17 cellular contexts compared by ENCODE assay signal in genomic region chr2:237979331-237979730, GRCh38. TPM values are rescaled to one million over a fixed set of nuclear protein-coding genes. Genes with fewer than 3 reads are reported as not detected.
DNase-seq lines count a peak whose midpoint lies in the region; ATAC-seq and TF ChIP-seq lines count a peak whose summit lies in the region.
"Had no signal": no experiment of that assay in that cellular context is flagged by ENCODE, and none has a peak within 500 bp of the region (broad histone marks: within the 10 kb centered on the region; RNA-seq: fewer than 3 reads in every experiment).

No MANE protein-coding gene starts in this region.

- H3K9me3 Mint-ChIP-seq in activated CD4-positive, alpha-beta T cell treated with anti-CD3 and anti-CD28 coated beads, Interleukin-2, amount 10 ng/mL, durations not matched to agents 7 days and 5 days = no peaks in the 10 kb centered on the region
- H3K9me3 Mint-ChIP-seq in effector memory CD8-positive, alpha-beta T cell = no peaks in the 10 kb centered on the region
- H3K9me3 Mint-ChIP-seq: CD4-positive, alpha-beta T cell had no signal

- H3K27ac ChIP-seq in PC-9 = peak overlapping the region; percentile 59; the same call in 1 of the 2 replicates
- H3K27ac ChIP-seq: A549, adrenal gland, SK-N-MC had no signal

- H3F3A ChIP-seq in PC-9 (ENCODE audit: insufficient read depth, low read depth) = peaks cover 34% of the 10 kb centered on the region

- intact Hi-C loops in PC-9 (cut with micrococcal nuclease; ENCODE audit: unreplicated experiment) (no loop called here), sciatic nerve (cut with DNase I) (no loop called here)

- ATAC-seq in effector memory CD8-positive, alpha-beta T cell (replicated peaks) = no peak
- ATAC-seq in sciatic nerve = peak; percentile 15

- H3K27me3 ChIP-seq in PC-9 (ENCODE audit: insufficient read depth, low read depth) = no peaks in the 10 kb centered on the region
- H3K27me3 ChIP-seq: adrenal gland had no signal

- CTCF ChIA-PET in activated CD4-positive, alpha-beta T cell treated with anti-CD3 and anti-CD28 coated beads, Interleukin-2, amount 10 ng/mL, durations not matched to agents 7 days and 5 days (lab: Charles Lee) = interaction anchor here (1.1 to 3.8 kb wide), 3 partner anchors 9 to 20 kb away, joined by 3 to 23 read pairs (median 4); no protein-coding TSS in a partner anchor
- CTCF ChIA-PET in PC-9 (lab: Charles Lee) = interaction anchor here (0.7 kb wide), 1 partner anchor 258 kb away, joined by 4 read pairs; no protein-coding TSS in a partner anchor

- BruUV-seq in PC-9 (replicated peaks; lab: Mats Ljungman, UMichigan) = no TSS peak

- H3K4me3 ChIP-seq in PC-9 = no peak overlapping the region
- H3K4me3 ChIP-seq: A549, adrenal gland, SK-N-MC, smooth muscle cell had no signal

- DNase-seq in activated CD4-positive, alpha-beta T cell treated with anti-CD3 and anti-CD28 coated beads, Interleukin-2, amount 10 ng/mL, durations not matched to agents 7 days and 5 days = no peak
- no peak for DNase-seq in activated CD4-positive, alpha-beta T cell treated with anti-CD3 and anti-CD28 coated beads for 48 hours
- peak in 1 of 2 experiments; percentile 34 for DNase-seq in PC-9
- no peak for DNase-seq in effector memory CD8-positive, alpha-beta T cell
- no peak for DNase-seq in sciatic nerve (ENCODE audit: low spot score)
- no peak for DNase-seq in dedifferentiated amniotic fluid mesenchymal stem cell (ENCODE audit: extremely low spot score)
- DNase-seq in stimulated activated naive CD4-positive, alpha-beta T cell (lab: John Stamatoyannopoulos, UW) = no peak
- no peak for DNase-seq in NCI-H2107 treated with DMSO at 0.1 percent for 48 hours (lab: John Stamatoyannopoulos, UW; ENCODE audit: unreplicated experiment)
- DNase-seq: CD4-positive, alpha-beta T cell; central memory CD4-positive, alpha-beta T cell; DND-41; MV-4-11; NCI-H2081 treated with DMSO at 0.1 percent for 48 hours had no signal

- H3K4me2 ChIP-seq in PC-9 = peak overlapping the region; percentile 67
- H3K4me2 ChIP-seq: A549, smooth muscle cell had no signal

- H3K9me2 ChIP-seq in PC-9 (ENCODE audit: insufficient read depth) = no peaks in the 10 kb centered on the region

- no peak overlapping the region for H2AFZ ChIP-seq in PC-9

- no peak for TF ChIP-seq CTCF in PC-9 (conservative IDR thresholded peaks at IDR 0.05)

- no peaks in the 10 kb centered on the region for H3K27me3 Mint-ChIP-seq in activated CD4-positive, alpha-beta T cell treated with anti-CD3 and anti-CD28 coated beads, Interleukin-2, amount 10 ng/mL, durations not matched to agents 7 days and 5 days
- H3K27me3 Mint-ChIP-seq in effector memory CD8-positive, alpha-beta T cell = no peaks in the 10 kb centered on the region
- H3K27me3 Mint-ChIP-seq: CD4-positive, alpha-beta T cell had no signal

- H3K79me2 ChIP-seq in PC-9 (ENCODE audit: low read depth) = peaks cover 72% of the 10 kb centered on the region

- peaks cover 52% of the 10 kb centered on the region for H3K4me1 ChIP-seq in PC-9 (replicated peaks; ENCODE audit: insufficient read depth)
- H3K4me1 ChIP-seq: A549 had no signal

- H3K36me3 ChIP-seq in PC-9 (ENCODE audit: low read depth) = peaks cover 3% of the 10 kb centered on the region

- H3K9me3 ChIP-seq in PC-9 (ENCODE audit: insufficient read depth, low read depth) = no peaks in the 10 kb centered on the region
- H3K9me3 ChIP-seq: A549, adrenal gland had no signal

- no peak overlapping the region for H3K4me3 Mint-ChIP-seq in activated CD4-positive, alpha-beta T cell treated with anti-CD3 and anti-CD28 coated beads, Interleukin-2, amount 10 ng/mL, durations not matched to agents 7 days and 5 days
- H3K4me3 Mint-ChIP-seq in effector memory CD8-positive, alpha-beta T cell = peak overlapping the region in 1 of 2 donors; percentile 33
- H3K4me3 Mint-ChIP-seq: CD4-positive, alpha-beta T cell had no signal

- H3K36me3 Mint-ChIP-seq in activated CD4-positive, alpha-beta T cell treated with anti-CD3 and anti-CD28 coated beads, Interleukin-2, amount 10 ng/mL, durations not matched to agents 7 days and 5 days (ENCODE audit: low read depth) = peaks cover 38% of the 10 kb centered on the region
- H3K36me3 Mint-ChIP-seq in effector memory CD8-positive, alpha-beta T cell (ENCODE audit: insufficient read depth) = peaks cover 24% of the 10 kb centered on the region

- peaks cover 64% of the 10 kb centered on the region for H3K4me1 Mint-ChIP-seq in activated CD4-positive, alpha-beta T cell treated with anti-CD3 and anti-CD28 coated beads, Interleukin-2, amount 10 ng/mL, durations not matched to agents 7 days and 5 days
- peaks cover 47 to 54% of the 10 kb centered on the region in 2 donors for H3K4me1 Mint-ChIP-seq in effector memory CD8-positive, alpha-beta T cell (ENCODE audit: low read depth in 2 of 2)

- H4K20me1 ChIP-seq in PC-9 (ENCODE audit: insufficient read depth) = peaks cover 50% of the 10 kb centered on the region

- peak overlapping the region; percentile 73 for H3K27ac Mint-ChIP-seq in activated CD4-positive, alpha-beta T cell treated with anti-CD3 and anti-CD28 coated beads, Interleukin-2, amount 10 ng/mL, durations not matched to agents 7 days and 5 days
- H3K27ac Mint-ChIP-seq in effector memory CD8-positive, alpha-beta T cell = peak overlapping the region; percentile 90 to 94

- POLR2A ChIA-PET in activated CD4-positive, alpha-beta T cell treated with anti-CD3 and anti-CD28 coated beads, Interleukin-2, amount 10 ng/mL, durations not matched to agents 7 days and 5 days (lab: Charles Lee) = no interaction called here
- POLR2A ChIA-PET in PC-9 (lab: Charles Lee; ENCODE audit: unreplicated experiment) = no interaction called here

RNA-seq across cellular contexts. Expression of gene UBE2F, which starts 12.5 kb away (rescaled TPM):
- total RNA-seq in activated CD4-positive, alpha-beta T cell treated with anti-CD3 and anti-CD28 coated beads, Interleukin-2, amount 10 ng/mL, durations not matched to agents 7 days and 5 days = 10 to 100 TPM; 71.4 to 80.5 TPM
- total RNA-seq in PC-9 (2021) (76.7 and 103 TPM in 2 replicates), sciatic nerve (32.6 TPM)
